ENCODE assay signal across 22 cellular contexts in genomic region chr3:79973482-79973881, GRCh38.
"Had no signal": no experiment of that assay in that cellular context is flagged by ENCODE, and none has a peak within 500 bp of the region (broad histone marks: within the 10 kb centered on the region; RNA-seq: fewer than 3 reads in every experiment).

No MANE protein-coding gene starts in this region.

- ATAC-seq: activated CD4-positive, alpha-beta T cell treated with anti-CD3 and anti-CD28 coated beads for 36 hours; activated naive CD4-positive, alpha-beta T cell treated with anti-CD3 and anti-CD28 coated beads, Interleukin-2, amount 50 U/mL, for 72 hours; activated T-helper 17 cell treated with anti-CD3 and anti-CD28 coated beads, Interleukin-2, amount 50 U/mL, for 72 hours; gastrocnemius medialis; psoas muscle; stimulated activated naive CD8-positive, alpha-beta T cell treated with anti-CD3 and anti-CD28 coated beads, Interleukin-15, Interleukin-2, amounts not matched to agents 100 U/mL and 50 U/mL, for 24 hours had no signal

- DNase-seq: activated B cell treated with CpG ODN at 0.5 μM for 24 hours; activated CD4-positive, alpha-beta T cell treated with anti-CD3 and anti-CD28 coated beads for 36 hours; activated CD4-positive, alpha-beta T cell treated with anti-CD3 and anti-CD28 coated beads, Interleukin-2, amount 50 U/mL, for 4 hours; activated CD8-positive, alpha-beta memory T cell treated with anti-CD3 and anti-CD28 coated beads for 24 hours; activated CD8-positive, alpha-beta memory T cell treated with anti-CD3 and anti-CD28 coated beads, Interleukin-2, amount 50 U/mL, for 4 hours; activated T-cell treated with anti-CD3 and anti-CD28 coated beads, Interleukin-2, amount 50 U/mL, for 24 hours; adrenal gland; cerebellar nuclear complex; effector CD4-positive, alpha-beta T cell; gastrocnemius medialis; hippocampal formation; mesenchymal stem cell; ovary; psoas muscle; stimulated activated CD4-positive, alpha-beta T cell treated with anti-CD3 and anti-CD28 coated beads, Interleukin-4, amount 100 ng/mL, for 4 hours; stimulated activated naive CD8-positive, alpha-beta T cell treated with anti-CD3 and anti-CD28 coated beads, Interleukin-15, Interleukin-2, amounts not matched to agents 100 U/mL and 50 U/mL, for 24 hours; T1000; upper lobe of left lung had no signal

- H3K4me3 ChIP-seq: adrenal gland, ascending aorta, gastrocnemius medialis, ovary, psoas muscle, right atrium auricular region, upper lobe of left lung had no signal
